In genomic region chr4:75672461-75673026, GRCh38 we compare ENCODE assay signal across 8 cellular contexts. TPM values are rescaled to one million over a fixed set of nuclear protein-coding genes. Genes with fewer than 3 reads are reported as not detected.
DNase-seq lines count a peak whose midpoint lies in the region; ATAC-seq lines count a peak whose summit lies in the region.

No MANE protein-coding gene starts in this region.

- peak overlapping the region; percentile 84 to 96 (median 92) for H3K9ac ChIP-seq in subcutaneous abdominal adipose tissue (ENCODE audit: low read length in 5 of 5)

- H3K27ac ChIP-seq in subcutaneous abdominal adipose tissue (ENCODE audit: low read depth, low read length) = peak overlapping the region; percentile 95

- DNase-seq in COLO668 (lab: John Stamatoyannopoulos, UW; ENCODE audit: unreplicated experiment) (peak; percentile 70), RPMI7951 (ENCODE audit: low read depth) (peak; percentile 47), foreskin melanocyte (peak; percentile 47)
- peak; percentile 72 for DNase-seq in activated effector memory CD4-positive, alpha-beta T cell treated with Interleukin-2 at 50 U/mL for 16 hours

- peak overlapping the region; percentile 82 for H3K4me3 ChIP-seq in neuron (ENCODE audit: low read length)
- H3K4me3 ChIP-seq in subcutaneous abdominal adipose tissue (ENCODE audit: low read depth in 1 of 5, low read length in 5 of 5) = peak overlapping the region; percentile 94 to 100 (median 99)

- H3K36me3 ChIP-seq in neuron (ENCODE audit: insufficient read depth, low read length) = peaks cover 4% of the 10 kb centered on the region
- no peaks in the 10 kb centered on the region for H3K36me3 ChIP-seq in subcutaneous abdominal adipose tissue (ENCODE audit: control insufficient read depth in 5 of 5, insufficient read depth in 5 of 5, low read length in 5 of 5)

- H2AFZ ChIP-seq in neuron (ENCODE audit: low read depth, low read length) = peak overlapping the region; percentile 6

- no peaks in the 10 kb centered on the region for H3K9me3 ChIP-seq in neuron (ENCODE audit: low read length)
- no peaks in the 10 kb centered on the region for H3K9me3 ChIP-seq in subcutaneous abdominal adipose tissue (ENCODE audit: control insufficient read depth in 5 of 5, low read length in 5 of 5)

- H3K4me1 ChIP-seq in neuron (ENCODE audit: insufficient read depth, low read length) (peaks cover 25% of the 10 kb centered on the region), subcutaneous abdominal adipose tissue (ENCODE audit: control insufficient read depth in 5 of 5, insufficient read depth in 5 of 5, low read length in 5 of 5) (peaks cover 7 to 31% (median 24%) of the 10 kb centered on the region in 5 donors)

- H3K27me3 ChIP-seq in neuron (ENCODE audit: insufficient read depth, low read length) = no peaks in the 10 kb centered on the region
- H3K27me3 ChIP-seq in subcutaneous abdominal adipose tissue (ENCODE audit: control insufficient read depth in 5 of 5, insufficient read depth in 4 of 5, low read length in 5 of 5) = no peaks in the 10 kb centered on the region

- ATAC-seq in GM19397 (IDR thresholded peaks at IDR 0.05; ENCODE audit: unreplicated experiment) (peak; percentile 19), HG03571 (IDR thresholded peaks at IDR 0.05; ENCODE audit: unreplicated experiment) (peak; percentile 30)

RNA-seq across cellular contexts. Expression of gene G3BP2, which starts 0.7 kb away (rescaled TPM):
- total RNA-seq in RPMI7951 (2014; rRNA removed; shearing (Covaris generic)) = 89.0 and 96.1 TPM in 2 replicates

RNA-seq across cellular contexts. Expression of gene CDKL2, which starts 42.2 kb away (rescaled TPM):
- total RNA-seq in RPMI7951 (2014; rRNA removed; shearing (Covaris generic)) = 2.1 and 2.9 TPM in 2 replicates

RNA-seq across cellular contexts. Expression of gene USO1, which starts 51.8 kb away (rescaled TPM):
- 45.9 and 50.8 TPM in 2 replicates for total RNA-seq in RPMI7951 (2014; rRNA removed; shearing (Covaris generic))

Comparison
In these comparisons a context has a peak if more than half of its experiments do, and no peak if none do; other contexts are left out.
1. Peak in every context shown above with its lines: DNase-seq, ATAC-seq, H3K4me3 ChIP-seq and H3K27ac ChIP-seq.